Comparison of ENCODE assay signal across 7 cellular contexts in genomic region chr13:99655351-99656091, GRCh38. TPM values are rescaled to one million over a fixed set of nuclear protein-coding genes. Genes with fewer than 3 reads are reported as not detected.
DNase-seq lines count a peak whose midpoint lies in the region; ATAC-seq, FAIRE-seq and TF ChIP-seq lines count a peak whose summit lies in the region.

No MANE protein-coding gene starts in this region.

- WGBS in esophagus, 2 donors, result 68% methylated on average over 17 of the region's 17 CpGs

- H3K27ac ChIP-seq in esophagus (ENCODE audit: low read depth in 2 of 2, low read length in 1 of 2), result peak overlapping the region; percentile 40 to 87

- H3K4me1 ChIP-seq in esophagus (ENCODE audit: control insufficient read depth in 2 of 2, insufficient read depth in 2 of 2, low read length in 1 of 2), result peaks cover 2 to 6% of the 10 kb centered on the region in 2 donors

- peak; percentile 97 for DNase-seq in H54 (ENCODE audit: insufficient read length, low spot score)
- DNase-seq in T1000 (lab: John Stamatoyannopoulos, UW), result peak; percentile 76
- DNase-seq in stimulated activated CD4-positive, alpha-beta T cell treated with anti-CD3 and anti-CD28 coated beads, Interleukin-4, amount 100 ng/mL, for 1 hour, result peak; percentile 28

- no peaks in the 10 kb centered on the region for H3K36me3 ChIP-seq in esophagus (ENCODE audit: control insufficient read depth in 2 of 2, insufficient read depth in 2 of 2, low read length in 1 of 2)

- no peaks in the 10 kb centered on the region for H3K27me3 ChIP-seq in esophagus (ENCODE audit: control insufficient read depth in 1 of 2, insufficient read depth in 2 of 2, low read length in 2 of 2)

- peak; percentile 100 for FAIRE-seq in H54 (lab: Jason Lieb, UNC)

- TF ChIP-seq POLR2A in H54 (IDR thresholded peaks at IDR 0.05; ENCODE audit: low read depth, low read length), result no peak

- ATAC-seq in GM21786 (IDR thresholded peaks at IDR 0.05; ENCODE audit: unreplicated experiment), result no peak
- ATAC-seq in GM19324 (IDR thresholded peaks at IDR 0.05; ENCODE audit: low FRiP score, unreplicated experiment), result no peak
- ATAC-seq in GM19035 (IDR thresholded peaks at IDR 0.05; ENCODE audit: unreplicated experiment), result no peak

- H3K9me3 ChIP-seq in esophagus (ENCODE audit: control insufficient read depth in 2 of 2, insufficient read depth in 1 of 2, low read depth in 1 of 2, low read length in 1 of 2), result no peaks in the 10 kb centered on the region

- H3K4me3 ChIP-seq in esophagus (ENCODE audit: low read depth in 1 of 2, low read length in 2 of 2), result no peak overlapping the region

RNA-seq across cellular contexts. Expression of gene CLYBL, which starts 49.0 kb away (rescaled TPM):
- polyA plus RNA-seq in esophagus, result 1 to 10 TPM; 4.9 to 8.3 TPM

Comparison
In these comparisons a context has a peak if more than half of its experiments do, and no peak if none do; other contexts are left out.
1. DNase-seq: peak in every context shown above with its lines; median percentile 97 in H54; 76 in T1000; 28 in stimulated activated CD4-positive, alpha-beta T cell treated with anti-CD3 and anti-CD28 coated beads, Interleukin-4, amount 100 ng/mL, for 1 hour.